1 cellular context compared by ENCODE assay signal in the genomic region with DNA sequence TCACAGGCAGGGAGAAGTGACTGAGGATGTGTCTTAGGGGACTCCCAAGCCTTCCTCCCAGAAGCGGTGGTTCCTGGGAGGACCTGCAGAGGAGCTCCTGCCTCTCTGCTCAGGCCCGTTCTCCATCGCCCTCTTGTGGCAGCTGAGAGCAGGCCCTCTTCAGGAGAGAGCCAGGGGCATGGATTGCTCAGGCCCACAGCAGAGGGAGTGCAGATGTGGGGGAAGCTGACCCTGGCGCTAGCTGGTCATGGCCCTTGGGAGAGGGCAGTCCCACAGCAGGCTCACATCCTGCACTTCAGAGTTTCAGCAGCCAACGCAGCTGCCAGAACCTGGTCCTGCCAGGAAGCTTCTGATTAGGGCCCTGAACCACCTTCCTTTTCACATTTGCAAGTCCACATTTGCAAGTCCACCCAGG.
TF ChIP-seq lines count a peak whose summit lies in the region.

No MANE protein-coding gene starts in this region.

TF ChIP-seq in K562, 482 proteins besides CTCF, POLR2A, EP300 and RAD21 (continued from another document):
- TF ChIP-seq, protein P1, sequence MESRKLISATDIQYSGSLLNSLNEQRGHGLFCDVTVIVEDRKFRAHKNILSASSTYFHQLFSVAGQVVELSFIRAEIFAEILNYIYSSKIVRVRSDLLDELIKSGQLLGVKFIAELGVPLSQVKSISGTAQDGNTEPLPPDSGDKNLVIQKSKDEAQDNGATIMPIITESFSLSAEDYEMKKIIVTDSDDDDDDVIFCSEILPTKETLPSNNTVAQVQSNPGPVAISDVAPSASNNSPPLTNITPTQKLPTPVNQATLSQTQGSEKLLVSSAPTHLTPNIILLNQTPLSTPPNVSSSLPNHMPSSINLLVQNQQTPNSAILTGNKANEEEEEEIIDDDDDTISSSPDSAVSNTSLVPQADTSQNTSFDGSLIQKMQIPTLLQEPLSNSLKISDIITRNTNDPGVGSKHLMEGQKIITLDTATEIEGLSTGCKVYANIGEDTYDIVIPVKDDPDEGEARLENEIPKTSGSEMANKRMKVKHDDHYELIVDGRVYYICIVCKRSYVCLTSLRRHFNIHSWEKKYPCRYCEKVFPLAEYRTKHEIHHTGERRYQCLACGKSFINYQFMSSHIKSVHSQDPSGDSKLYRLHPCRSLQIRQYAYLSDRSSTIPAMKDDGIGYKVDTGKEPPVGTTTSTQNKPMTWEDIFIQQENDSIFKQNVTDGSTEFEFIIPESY (CRISPR knock-in tag; IDR thresholded peaks at IDR 0.05) = peak; percentile 47; the same call in 1 of the 2 replicates
- TF ChIP-seq ZNF263 (CRISPR knock-in tag; IDR thresholded peaks at IDR 0.05; ENCODE audit: borderline replicate concordance) (peak; percentile 97), ZNF143 (CRISPR knock-in tag; IDR thresholded peaks at IDR 0.05) (0 out of 2 replicates have a peak, but pooled peaks have one; percentile 19), KLF16 (IDR thresholded peaks at IDR 0.05) (no peak)
- TF ChIP-seq, protein P2, sequence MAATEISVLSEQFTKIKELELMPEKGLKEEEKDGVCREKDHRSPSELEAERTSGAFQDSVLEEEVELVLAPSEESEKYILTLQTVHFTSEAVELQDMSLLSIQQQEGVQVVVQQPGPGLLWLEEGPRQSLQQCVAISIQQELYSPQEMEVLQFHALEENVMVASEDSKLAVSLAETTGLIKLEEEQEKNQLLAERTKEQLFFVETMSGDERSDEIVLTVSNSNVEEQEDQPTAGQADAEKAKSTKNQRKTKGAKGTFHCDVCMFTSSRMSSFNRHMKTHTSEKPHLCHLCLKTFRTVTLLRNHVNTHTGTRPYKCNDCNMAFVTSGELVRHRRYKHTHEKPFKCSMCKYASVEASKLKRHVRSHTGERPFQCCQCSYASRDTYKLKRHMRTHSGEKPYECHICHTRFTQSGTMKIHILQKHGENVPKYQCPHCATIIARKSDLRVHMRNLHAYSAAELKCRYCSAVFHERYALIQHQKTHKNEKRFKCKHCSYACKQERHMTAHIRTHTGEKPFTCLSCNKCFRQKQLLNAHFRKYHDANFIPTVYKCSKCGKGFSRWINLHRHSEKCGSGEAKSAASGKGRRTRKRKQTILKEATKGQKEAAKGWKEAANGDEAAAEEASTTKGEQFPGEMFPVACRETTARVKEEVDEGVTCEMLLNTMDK (IDR thresholded peaks at IDR 0.05; ENCODE audit: borderline replicate concordance, insufficient read depth, low read depth, low read length, poor library complexity, severe bottlenecking) = peak; percentile 64
